In the genomic region with DNA sequence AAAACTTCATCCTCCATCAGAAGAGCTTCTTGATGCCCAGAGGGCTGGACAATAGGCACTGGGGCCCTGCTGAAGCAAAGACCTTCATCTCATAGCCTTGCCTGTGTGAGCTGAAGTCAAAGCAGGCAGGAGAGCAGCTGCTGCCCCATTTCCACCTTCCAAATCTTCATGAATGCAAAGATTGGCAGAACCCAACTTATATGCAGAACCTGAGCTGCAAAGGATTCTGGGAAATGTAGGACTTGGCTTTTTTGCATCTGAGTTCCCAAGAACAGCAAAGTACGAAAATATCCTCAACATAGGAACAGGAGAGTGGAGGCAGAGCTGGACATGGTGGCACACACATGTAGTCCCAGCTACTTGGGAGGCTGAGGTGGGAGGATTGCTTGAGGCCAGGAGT, we compare ENCODE assay signal across 30 cellular contexts. TPM values are rescaled to one million over a fixed set of nuclear protein-coding genes. Genes with fewer than 3 reads are reported as not detected.
"Had no signal": no experiment of that assay in that cellular context is flagged by ENCODE, and none has a peak within 500 bp of the region (broad histone marks: within the 10 kb centered on the region; RNA-seq: fewer than 3 reads in every experiment).

No MANE protein-coding gene starts in this region.

- H3K4me1 Mint-ChIP-seq: mesothelial cell of epicardium, naive B cell had no signal

- H3K27me3 ChIP-seq: dorsolateral prefrontal cortex, esophagus squamous epithelium, gastrocnemius medialis, heart right ventricle, left lung had no signal

- H3K27ac Mint-ChIP-seq: mesothelial cell of epicardium had no signal

- H3K9me3 ChIP-seq: esophagus squamous epithelium, left lung, lower lobe of right lung, mucosa of descending colon had no signal

- H3K27me3 Mint-ChIP-seq: naive B cell had no signal

- H3K4me3 ChIP-seq: coronary artery, dorsolateral prefrontal cortex, esophagus squamous epithelium, gastrocnemius medialis, heart right ventricle, left lung, lower lobe of right lung, mucosa of descending colon had no signal

- ATAC-seq: gastrocnemius medialis, heart right ventricle, left cardiac atrium, left lung, left ventricle myocardium superior, lower lobe of right lung, mucosa of descending colon had no signal

- FAIRE-seq: colon, endothelial cell of umbilical vein, islet of Langerhans, keratinocyte had no signal

- H3K4me3 Mint-ChIP-seq: mesothelial cell of epicardium had no signal

- H3K4me1 ChIP-seq: gastrocnemius medialis, left lung, lower lobe of right lung had no signal

- DNase-seq: dermis blood vessel endothelial cell; dorsolateral prefrontal cortex; effector CD4-positive, alpha-beta T cell; effector memory CD4-positive, alpha-beta T cell; esophagus squamous epithelium; foreskin fibroblast; foreskin melanocyte; gastrocnemius medialis; glutamatergic neuron; head of caudate nucleus; heart right ventricle; hippocampal formation; left cardiac atrium; left lung; left ventricle myocardium superior; lower lobe of right lung; mesenchymal stem cell; mucosa of descending colon; naive B cell had no signal

- H3K27ac ChIP-seq: coronary artery, dorsolateral prefrontal cortex, esophagus squamous epithelium, gastrocnemius medialis, heart right ventricle, left lung, lower lobe of right lung had no signal

RNA-seq across cellular contexts. Expression of a gene that starts 30.8 kb away (rescaled TPM):
- total RNA-seq: dermis blood vessel endothelial cell, endothelial cell of umbilical vein, epithelial cell of proximal tubule, esophagus squamous epithelium, glomerular endothelial cell, kidney epithelial cell, mesenteric fat pad, mesothelial cell of epicardium had no signal
- polyA plus RNA-seq: endothelial cell of umbilical vein, keratinocyte had no signal

RNA-seq across cellular contexts. Expression of a gene that starts 46.6 kb away (rescaled TPM):
- total RNA-seq: kidney epithelial cell, myocyte had no signal

RNA-seq across cellular contexts. Expression of a gene that starts 48.7 kb away (rescaled TPM):
- total RNA-seq: endothelial cell of umbilical vein, glomerular endothelial cell, left ventricle myocardium superior, mesenteric fat pad, mucosa of descending colon, myocyte had no signal
- polyA plus RNA-seq: endothelial cell of umbilical vein had no signal
